Comparison of ENCODE assay signal across 8 cellular contexts in genomic region chr17:61410555-61411089, GRCh38. TPM values are rescaled to one million over a fixed set of nuclear protein-coding genes. Genes with fewer than 3 reads are reported as not detected.
DNase-seq lines count a peak whose midpoint lies in the region; ATAC-seq and TF ChIP-seq lines count a peak whose summit lies in the region.

No MANE protein-coding gene starts in this region.

- TF ChIP-seq POLR2A in testis (IDR thresholded peaks at IDR 0.05): no peak

- no peaks in the 10 kb centered on the region for H3K36me3 ChIP-seq in testis (ENCODE audit: low read depth, missing control alignments)

- no peaks in the 10 kb centered on the region for H3K9me3 ChIP-seq in testis

- H3K4me1 Mint-ChIP-seq in activated T-helper 17 cell treated with anti-CD3 and anti-CD28 coated beads, Interleukin-2, amount 50 U/mL, for 72 hours: peaks cover 6% of the 10 kb centered on the region

- H3K27ac ChIP-seq in testis: peak overlapping the region; percentile 88 to 95

- ATAC-seq in activated T-helper 17 cell treated with anti-CD3 and anti-CD28 coated beads, Interleukin-2, amount 50 U/mL, for 72 hours (replicated peaks): peak; percentile 46

- no peak overlapping the region for H3K27ac Mint-ChIP-seq in activated T-helper 17 cell treated with anti-CD3 and anti-CD28 coated beads, Interleukin-2, amount 50 U/mL, for 72 hours

- TF ChIP-seq CTCF in foreskin fibroblast (IDR thresholded peaks at IDR 0.05; ENCODE audit: low read depth, low read length) (peak; percentile 46), testis (IDR thresholded peaks at IDR 0.05) (peak; percentile 69 to 76 (median 70))

- H3K27me3 Mint-ChIP-seq in activated T-helper 17 cell treated with anti-CD3 and anti-CD28 coated beads, Interleukin-2, amount 50 U/mL, for 72 hours: peaks cover 37% of the 10 kb centered on the region

- H3K9me3 Mint-ChIP-seq in activated T-helper 17 cell treated with anti-CD3 and anti-CD28 coated beads, Interleukin-2, amount 50 U/mL, for 72 hours: no peaks in the 10 kb centered on the region

- WGBS in testis, 2 donors: 1 to 12% methylated on average over 21 to 47 of the region's 48 CpGs

- H3K4me3 Mint-ChIP-seq in activated T-helper 17 cell treated with anti-CD3 and anti-CD28 coated beads, Interleukin-2, amount 50 U/mL, for 72 hours: peak overlapping the region; percentile 74

- peaks cover 16% of the 10 kb centered on the region for H3K4me1 ChIP-seq in testis

- H3K27me3 ChIP-seq in testis: no peaks in the 10 kb centered on the region

- no peaks in the 10 kb centered on the region for H3K36me3 Mint-ChIP-seq in activated T-helper 17 cell treated with anti-CD3 and anti-CD28 coated beads, Interleukin-2, amount 50 U/mL, for 72 hours (ENCODE audit: low read depth)

- peak; percentile 85 for DNase-seq in EL
- peak; percentile 53 for DNase-seq in NCI-H526 treated with DMSO at 0.1 percent for 48 hours (lab: John Stamatoyannopoulos, UW)
- peak; percentile 75 to 96 for DNase-seq in foreskin fibroblast
- DNase-seq in nucleus accumbens (lab: John Stamatoyannopoulos, UW): peak in 47 of 56 donors; percentile 9 to 83 (median 40)
- peak; percentile 90 for DNase-seq in testis
- no peak for DNase-seq in DMS79 (lab: John Stamatoyannopoulos, UW)
- no peak for DNase-seq in GOT3 (lab: John Stamatoyannopoulos, UW)

- H3K4me3 ChIP-seq in foreskin fibroblast (ENCODE audit: low read depth in 1 of 2, low read length in 2 of 2) (peak overlapping the region; percentile 29 to 73), testis (peak overlapping the region; percentile 59 to 64)

- intact Hi-C loops in testis (cut with DNase I; ENCODE audit: low total_unique reads): no loop called here

RNA-seq across cellular contexts. Expression of gene TBX2, which starts 11.0 kb away (rescaled TPM):
- total RNA-seq in activated T-helper 17 cell treated with anti-CD3 and anti-CD28 coated beads, Interleukin-2, amount 50 U/mL, for 72 hours: not detected
- 10 to 100 TPM; 20.1 to 29.6 TPM for total RNA-seq in testis
- 14.8 TPM for polyA plus RNA-seq in testis (ENCODE audit: insufficient read depth, low read depth, low replicate concordance)

RNA-seq across cellular contexts. Expression of gene TBX4, which starts 41.6 kb away (rescaled TPM):
- total RNA-seq in activated T-helper 17 cell treated with anti-CD3 and anti-CD28 coated beads, Interleukin-2, amount 50 U/mL, for 72 hours: not detected
- total RNA-seq in testis: 1 to 10 TPM; 1.5 to 1.7 TPM
- polyA plus RNA-seq in testis (ENCODE audit: insufficient read depth, low read depth, low replicate concordance): 3.2 TPM

Comparison
In these comparisons a context has a peak if more than half of its experiments do, and no peak if none do; other contexts are left out.
1. DNase-seq: peak in EL (single experiment), NCI-H526 treated with DMSO at 0.1 percent for 48 hours (single experiment), foreskin fibroblast (2 of 2), nucleus accumbens (47 of 56) and testis (single experiment); none in DMS79 (single experiment) and GOT3 (single experiment).
2. RNA of gene TBX2, which starts 11.0 kb away (total RNA-seq): 20.1 to 29.6 TPM in testis; not detected in activated T-helper 17 cell treated with anti-CD3 and anti-CD28 coated beads, Interleukin-2, amount 50 U/mL, for 72 hours; every median in the first group is over 10 times any median in the second.